11 cellular contexts compared by ENCODE assay signal in genomic region chr5:136030956-136031611, GRCh38. TPM values are rescaled to one million over a fixed set of nuclear protein-coding genes. Genes with fewer than 3 reads are reported as not detected.
A peak's percentile ranks its signal among the peaks of the same experiment; 100 is the strongest.
DNase-seq lines count a peak whose midpoint lies in the region; ATAC-seq and TF ChIP-seq lines count a peak whose summit lies in the region.
"Had no signal": no experiment of that assay in that cellular context is flagged by ENCODE, and none has a peak within 500 bp of the region (broad histone marks: within the 10 kb centered on the region; RNA-seq: fewer than 3 reads in every experiment).

No MANE protein-coding gene starts in this region.

- no peak for DNase-seq in AG10803 (ENCODE audit: low read depth)
- no peak for DNase-seq in Panc1 (ENCODE audit: low read depth, low spot score)
- DNase-seq in kidney epithelial cell (ENCODE audit: low read depth) = no peak
- DNase-seq in HEK293T (ENCODE audit: extremely low spot score) = no peak
- DNase-seq in NCI-H1048 (lab: John Stamatoyannopoulos, UW) = no peak
- no peak for DNase-seq in NCI-H1436 (lab: John Stamatoyannopoulos, UW)
- DNase-seq in foreskin keratinocyte = no peak
- DNase-seq: CD8-positive, alpha-beta T cell; Karpas-422 had no signal

- H3K4me3 ChIP-seq in AG10803 (ENCODE audit: low read length) (peak overlapping the region; percentile 81), Panc1 (ENCODE audit: low read depth in 2 of 2, low read length in 2 of 2) (peak overlapping the region; percentile 51 to 72; a peak in 3 of 4 replicates), kidney epithelial cell (ENCODE audit: low read depth, low read length) (peak overlapping the region; percentile 62)
- H3K4me3 ChIP-seq: SK-N-MC had no signal

- CTCF ChIA-PET in Panc1 (lab: Charles Lee) = no interaction called here
- CTCF ChIA-PET in HEK293T (lab: Yijun Ruan, JAX) = no interaction called here

- H3K27ac ChIP-seq in Panc1 (ENCODE audit: low read length) = 0 out of 2 replicates have a peak overlapping the region, but pooled peaks have one; percentile 54
- no peak overlapping the region for H3K27ac ChIP-seq in foreskin keratinocyte
- H3K27ac ChIP-seq: SK-N-MC had no signal

- no peaks in the 10 kb centered on the region for H3K27me3 ChIP-seq in Panc1 (ENCODE audit: control insufficient read depth, insufficient read depth, low read length)
- H3K27me3 ChIP-seq in kidney epithelial cell (ENCODE audit: control insufficient read depth, insufficient read depth, low read length) = no peaks in the 10 kb centered on the region
- peaks cover 2% of the 10 kb centered on the region for H3K27me3 ChIP-seq in foreskin keratinocyte

- in situ Hi-C loops in Panc1 (cut with HindIII; ENCODE audit: low pct_unique_long_range_greater_than_20kb, low sequenced_read_pairs) = no loop called here

- H3K4me1 ChIP-seq in Panc1 (ENCODE audit: control insufficient read depth, insufficient read depth, low read length) (peaks cover 20% of the 10 kb centered on the region), foreskin keratinocyte (peaks cover 34% of the 10 kb centered on the region)

- intact Hi-C loops in Panc1 (cut with micrococcal nuclease; ENCODE audit: unreplicated experiment) = no loop called here

- POLR2A ChIA-PET in Panc1 (lab: Charles Lee) (no interaction called here), HEK293T (lab: Yijun Ruan, JAX) (no interaction called here)

- ATAC-seq in GM21528 (IDR thresholded peaks at IDR 0.05; ENCODE audit: low FRiP score, unreplicated experiment) (peak; percentile 59), Panc1 (no peak), foreskin keratinocyte (no peak)
- ATAC-seq: CD8-positive, alpha-beta T cell had no signal

- H3K36me3 ChIP-seq in Panc1 (ENCODE audit: control insufficient read depth, insufficient read depth, low read length) = no peaks in the 10 kb centered on the region
- H3K36me3 ChIP-seq in kidney epithelial cell (ENCODE audit: control insufficient read depth, insufficient read depth, low read length) = peaks cover 4% of the 10 kb centered on the region

- H3K9me3 ChIP-seq in Panc1 (ENCODE audit: control insufficient read depth, insufficient read depth, low read depth, low read length) = no peaks in the 10 kb centered on the region

- no peak for TF ChIP-seq CTCF in AG10803 (conservative IDR thresholded peaks at IDR 0.05; ENCODE audit: low read length)
- TF ChIP-seq CTCF in Panc1 (IDR thresholded peaks at IDR 0.05) = no peak
- TF ChIP-seq CTCF in kidney epithelial cell (IDR thresholded peaks at IDR 0.05; ENCODE audit: insufficient read depth, low read length, poor library complexity, severe bottlenecking) = no peak
- TF ChIP-seq CTCF in foreskin keratinocyte (conservative IDR thresholded peaks at IDR 0.05) = no peak

- no TSS peak for BruUV-seq in Panc1 (replicated peaks; lab: Mats Ljungman, UMichigan)

TF ChIP-seq in HEK293T, 16 proteins besides CTCF, POLR2A, EP300 and RAD21:
- TF ChIP-seq ELF4 (IDR thresholded peaks at IDR 0.05) (no peak), LEF1 (IDR thresholded peaks at IDR 0.05; ENCODE audit: borderline replicate concordance) (no peak), L3MBTL2 (conservative IDR thresholded peaks at IDR 0.05) (no peak), SUZ12 (IDR thresholded peaks at IDR 0.05) (no peak), HDGF (IDR thresholded peaks at IDR 0.05; ENCODE audit: borderline replicate concordance) (no peak), PKNOX1 (IDR thresholded peaks at IDR 0.05) (no peak)

RNA-seq across cellular contexts. Expression of gene TGFBI, which starts 2.3 kb away (rescaled TPM):
- total RNA-seq in Panc1 (2021; ENCODE audit: unreplicated experiment) = 314 TPM
- 384 TPM for polyA plus RNA-seq in Panc1 (2012; ENCODE audit: insufficient read length)
- 443 and 453 TPM in 2 replicates for total RNA-seq in kidney epithelial cell
- 86.9 and 143 TPM in 2 replicates for total RNA-seq in foreskin keratinocyte
- polyA plus RNA-seq in foreskin keratinocyte = 77.4 and 131 TPM in 2 replicates
